ENCODE assay signal across 1 cellular context in genomic region chr11:111407652-111408051, GRCh38.
TF ChIP-seq lines count a peak whose summit lies in the region.

No MANE protein-coding gene starts in this region.

TF ChIP-seq in GM12878, 131 proteins besides CTCF, POLR2A, EP300 and RAD21:
- no peak for TF ChIP-seq ZZZ3 (IDR thresholded peaks at IDR 0.05; ENCODE audit: control insufficient read depth, insufficient read length, low read depth)
